ENCODE assay signal across 28 cellular contexts in genomic region chr21:33155005-33155404, GRCh38.
"Had no signal": no experiment of that assay in that cellular context is flagged by ENCODE, and none has a peak within 500 bp of the region (broad histone marks: within the 10 kb centered on the region; RNA-seq: fewer than 3 reads in every experiment).

No MANE protein-coding gene starts in this region.

- H3K36me3 Mint-ChIP-seq: mesothelial cell of epicardium had no signal

- H3K4me1 ChIP-seq: colonic mucosa, esophagus squamous epithelium, gastrocnemius medialis, lower lobe of right lung had no signal

- H3K27me3 ChIP-seq: colonic mucosa had no signal

- H3K4me3 Mint-ChIP-seq: dendritic cell treated with granulocyte-macrophage colony-stimulating factor and Interleukin-4, amounts not matched to agents 40 ng/mL and 50 ng/mL, for 4 days; effector memory CD8-positive, alpha-beta T cell; endodermal cell; mesothelial cell of epicardium; naive B cell had no signal

- H3K36me3 ChIP-seq: colonic mucosa, esophagus squamous epithelium, gastrocnemius medialis, heart right ventricle, left lung, lower lobe of right lung had no signal

- DNase-seq: colonic mucosa; cortex of kidney; effector CD8-positive, alpha-beta T cell; effector memory CD8-positive, alpha-beta T cell; endodermal cell; erythroblast; esophagus squamous epithelium; foreskin fibroblast; foreskin melanocyte; gastrocnemius medialis; glutamatergic neuron; head of caudate nucleus; heart right ventricle; hippocampal formation; left cardiac atrium; left lung; left ventricle myocardium superior; lower lobe of right lung; mesenchymal stem cell; naive B cell had no signal

- H3K4me3 ChIP-seq: colonic mucosa, esophagus squamous epithelium, gastrocnemius medialis, heart right ventricle, left lung, lower lobe of right lung, mucosa of descending colon had no signal

- FAIRE-seq: endometrium, islet of Langerhans, keratinocyte had no signal

- H3K27ac ChIP-seq: colonic mucosa, epithelial cell of prostate, esophagus squamous epithelium, gastrocnemius medialis, heart right ventricle, left lung, lower lobe of right lung had no signal

- H3K4me1 Mint-ChIP-seq: endodermal cell, mesothelial cell of epicardium had no signal

- ATAC-seq: effector memory CD8-positive, alpha-beta T cell; esophagus mucosa; gastrocnemius medialis; heart right ventricle; left cardiac atrium; left lung; left ventricle myocardium superior; lower lobe of right lung; mucosa of descending colon had no signal

- H3K9me3 ChIP-seq: colonic mucosa, gastrocnemius medialis had no signal

- H3K27ac Mint-ChIP-seq: dendritic cell treated with granulocyte-macrophage colony-stimulating factor and Interleukin-4, amounts not matched to agents 40 ng/mL and 50 ng/mL, for 4 days; effector memory CD8-positive, alpha-beta T cell; endodermal cell; mesothelial cell of epicardium; naive B cell had no signal

- H3K9me3 Mint-ChIP-seq: effector memory CD8-positive, alpha-beta T cell; endodermal cell; mesothelial cell of epicardium had no signal
